Comparison of ENCODE assay signal across 16 cellular contexts in genomic region chr12:93823616-93824410, GRCh38.
DNase-seq lines count a peak whose midpoint lies in the region; ATAC-seq, FAIRE-seq and TF ChIP-seq lines count a peak whose summit lies in the region.
"Had no signal": no experiment of that assay in that cellular context is flagged by ENCODE, and none has a peak within 500 bp of the region (broad histone marks: within the 10 kb centered on the region; RNA-seq: fewer than 3 reads in every experiment).

No MANE protein-coding gene starts in this region.

- DNase-seq in M059J (ENCODE audit: low read depth) (peak; percentile 41), H1 (ENCODE audit: low read depth in 1 of 2, low spot score in 2 of 2) (no peak), GM13976 (ENCODE audit: low spot score) (no peak)
- DNase-seq: activated CD4-positive, alpha-beta T cell treated with anti-CD3 and anti-CD28 coated beads, Interleukin-2, amount 50 U/mL, for 48 hours; C1 segment of cervical spinal cord; colonic mucosa; DMS79 treated with DMSO at 0.1 percent for 48 hours; erythroblast; KG1; NCI-H1436; PC-9 had no signal

- no peak overlapping the region for H3K4ac ChIP-seq in H1 (replicated peaks; ENCODE audit: insufficient read length, low read depth, low read length)

- no peak overlapping the region for H3K23ac ChIP-seq in H1 (ENCODE audit: insufficient read length)

- H3K27me3 ChIP-seq in H1 (replicated peaks in 1 of 4; ENCODE audit: control insufficient read depth in 3 of 4, extremely low read depth in 1 of 4, insufficient read depth in 3 of 4, low read length in 3 of 4) (no peaks in the 10 kb centered on the region; a peak in 1 of 7 replicates), layer of hippocampus (ENCODE audit: control insufficient read depth, insufficient read depth, low read length) (no peaks in the 10 kb centered on the region), skeletal muscle satellite cell (ENCODE audit: control insufficient read depth, insufficient read depth, low read length) (no peaks in the 10 kb centered on the region)
- H3K27me3 ChIP-seq: colonic mucosa had no signal

- no peak overlapping the region for H3K56ac ChIP-seq in H1 (replicated peaks; ENCODE audit: insufficient read length, low read depth, low read length)

- no peaks in the 10 kb centered on the region for H3K79me1 ChIP-seq in H1 (ENCODE audit: low read depth, low read length)

- no peak overlapping the region for H2AFZ ChIP-seq in H1 (ENCODE audit: low read length)
- H2AFZ ChIP-seq: PC-9 had no signal

- POLR2A ChIA-PET in H1 (lab: Charles Lee; ENCODE audit: partially characterized antibody) = interaction anchor here (0.6 kb wide), 2 partner anchors 142 to 791 kb away, joined by 3 to 4 read pairs; no protein-coding TSS in a partner anchor

- TF ChIP-seq POLR2A in H1 (IDR thresholded peaks at IDR 0.05; ENCODE audit: control extremely low read depth in 1 of 2, low read depth in 2 of 2, low read length in 2 of 2) = no peak

- 82% methylated on average over 8 of the region's 8 CpGs; no CpG with 5 or more reads in 1 of the 2 experiments for WGBS in H1 (ENCODE audit: extremely low coverage in 1 of 2, insufficient coverage in 1 of 2, insufficient read length in 1 of 2, insufficient replicate concordance in 2 of 2, low coverage in 1 of 2, low lambda C conversion rate in 2 of 2, missing lambda C conversion rate in 1 of 2), 2 experiments

- CTCF ChIA-PET in H1 (lab: Charles Lee; ENCODE audit: partially characterized antibody) = interaction anchor here (0.6 to 2.3 kb wide), 9 partner anchors 10 to 278 kb away, joined by 3 to 14 read pairs (median 3); no protein-coding TSS in a partner anchor

- no peak overlapping the region for H3K27ac Mint-ChIP-seq in activated T-helper 17 cell treated with anti-CD3 and anti-CD28 coated beads, Interleukin-2, amount 50 U/mL, for 72 hours
- H3K27ac Mint-ChIP-seq: stimulated activated naive CD8-positive, alpha-beta T cell treated with anti-CD3 and anti-CD28 coated beads, Interleukin-15, Interleukin-2, amounts not matched to agents 100 ng/mL and 50 ng/mL, for 24 hours had no signal

- peaks cover 2 to 10% (median 6%) of the 10 kb centered on the region in 4 experiments; a peak in 5 of 7 replicates for H3K4me1 ChIP-seq in H1 (replicated peaks in 1 of 4; ENCODE audit: control insufficient read depth in 3 of 4, insufficient read depth in 4 of 4, low read length in 3 of 4)
- peaks cover 51% of the 10 kb centered on the region for H3K4me1 ChIP-seq in skeletal muscle satellite cell (ENCODE audit: control insufficient read depth, insufficient read depth, low read length)
- H3K4me1 ChIP-seq: colonic mucosa had no signal

- H4K5ac ChIP-seq in H1 (ENCODE audit: insufficient read length, low read depth, low read length) = no peak overlapping the region

- H3K18ac ChIP-seq in H1 (ENCODE audit: extremely low read depth, low read length) = no peak overlapping the region

- peaks cover 10% of the 10 kb centered on the region for H3K4me1 Mint-ChIP-seq in activated T-helper 17 cell treated with anti-CD3 and anti-CD28 coated beads, Interleukin-2, amount 50 U/mL, for 72 hours

- H4K8ac ChIP-seq in H1 (ENCODE audit: extremely low read depth, insufficient read depth, low read length) = no peak overlapping the region

- H3K4me3 Mint-ChIP-seq in activated T-helper 17 cell treated with anti-CD3 and anti-CD28 coated beads, Interleukin-2, amount 50 U/mL, for 72 hours = no peak overlapping the region
- H3K4me3 Mint-ChIP-seq: stimulated activated naive CD8-positive, alpha-beta T cell treated with anti-CD3 and anti-CD28 coated beads, Interleukin-15, Interleukin-2, amounts not matched to agents 100 ng/mL and 50 ng/mL, for 24 hours had no signal

- no peaks in the 10 kb centered on the region for H4K20me1 ChIP-seq in H1 (replicated peaks in 1 of 2; ENCODE audit: control insufficient read depth in 1 of 2, insufficient read depth in 2 of 2, low read length in 2 of 2)

- TF ChIP-seq EP300 in H1 (IDR thresholded peaks at IDR 0.05; ENCODE audit: borderline replicate concordance in 1 of 2, low read depth in 2 of 2, low read length in 2 of 2) = no peak

- H3K14ac ChIP-seq in H1 (ENCODE audit: insufficient read length) = no peak overlapping the region

- H2BK20ac ChIP-seq in H1 (ENCODE audit: low read length) = no peak overlapping the region; the same call in 1 of the 2 replicates

- H3K79me2 ChIP-seq in H1 (ENCODE audit: control insufficient read depth in 1 of 2, insufficient read depth in 2 of 2, low read length in 2 of 2) = no peaks in the 10 kb centered on the region

- H2BK5ac ChIP-seq in H1 (ENCODE audit: low read depth, low read length) = no peak overlapping the region

- H4K91ac ChIP-seq in H1 (replicated peaks; ENCODE audit: insufficient read length, low read length) = no peak overlapping the region

- no peak overlapping the region for H2BK120ac ChIP-seq in H1 (replicated peaks; ENCODE audit: low read depth, low read length)

- H3K27ac ChIP-seq in H1 (ENCODE audit: low read depth, low read length) (no peak overlapping the region), layer of hippocampus (ENCODE audit: low read depth, low read length) (peak overlapping the region; percentile 27)
- H3K27ac ChIP-seq: colonic mucosa, PC-9 had no signal

- TF ChIP-seq RAD21 in H1 (IDR thresholded peaks at IDR 0.05 in 1 of 2, conservative IDR thresholded peaks at IDR 0.05 in 1 of 2; ENCODE audit: low read depth in 2 of 2, low read length in 2 of 2) = no peak

- no peak overlapping the region for H2BK15ac ChIP-seq in H1 (ENCODE audit: low read length)

- no peaks in the 10 kb centered on the region for H3K9me3 ChIP-seq in H1 (ENCODE audit: insufficient read depth in 2 of 2, low read depth in 1 of 2, low read length in 1 of 2)
- H3K9me3 ChIP-seq in skeletal muscle satellite cell (replicated peaks; ENCODE audit: low read length) = no peaks in the 10 kb centered on the region
- H3K9me3 ChIP-seq: colonic mucosa had no signal

- H3K23me2 ChIP-seq in H1 (ENCODE audit: low read depth, low read length) = no peaks in the 10 kb centered on the region

- H3K4me2 ChIP-seq in H1 (ENCODE audit: insufficient read depth in 1 of 2, low read depth in 2 of 2, low read length in 2 of 2) (peak overlapping the region; percentile 32 to 38; a peak in 2 of 4 replicates), skeletal muscle satellite cell (ENCODE audit: low read length) (peak overlapping the region; percentile 60)
- H3K4me2 ChIP-seq: PC-9 had no signal

- ATAC-seq in GM18517 (IDR thresholded peaks at IDR 0.05; ENCODE audit: unreplicated experiment) = no peak
- ATAC-seq in activated T-helper 17 cell treated with anti-CD3 and anti-CD28 coated beads, Interleukin-2, amount 50 U/mL, for 72 hours (replicated peaks) = no peak

- H3K9me3 Mint-ChIP-seq in activated T-helper 17 cell treated with anti-CD3 and anti-CD28 coated beads, Interleukin-2, amount 50 U/mL, for 72 hours = no peaks in the 10 kb centered on the region
- H3K9me3 Mint-ChIP-seq: stimulated activated naive CD8-positive, alpha-beta T cell treated with anti-CD3 and anti-CD28 coated beads, Interleukin-15, Interleukin-2, amounts not matched to agents 100 ng/mL and 50 ng/mL, for 24 hours had no signal

- no peak for TF ChIP-seq CTCF in H1 (IDR thresholded peaks at IDR 0.05; ENCODE audit: control extremely low read depth in 1 of 3, insufficient read depth in 1 of 3, low read depth in 1 of 3, low read length in 3 of 3)
- TF ChIP-seq CTCF in GM13976 (IDR thresholded peaks at IDR 0.05; ENCODE audit: borderline replicate concordance, control extremely low read depth, extremely low read depth, insufficient read depth, missing control alignments) = no peak

- H3K9ac ChIP-seq in H1 (replicated peaks in 1 of 4; ENCODE audit: extremely low read depth in 1 of 4, low read depth in 3 of 4, low read length in 3 of 4) (no peak overlapping the region), skeletal muscle satellite cell (ENCODE audit: low read depth, low read length) (peak overlapping the region; percentile 33)

- peaks cover 5% of the 10 kb centered on the region for H3K36me3 Mint-ChIP-seq in activated T-helper 17 cell treated with anti-CD3 and anti-CD28 coated beads, Interleukin-2, amount 50 U/mL, for 72 hours (ENCODE audit: low read depth)

- no peak overlapping the region for H2AK5ac ChIP-seq in H1 (ENCODE audit: low read depth, low read length)

- H2BK12ac ChIP-seq in H1 (ENCODE audit: low read depth, low read length) = no peak overlapping the region; the same call in 1 of the 2 replicates

- H3K27me3 Mint-ChIP-seq in activated T-helper 17 cell treated with anti-CD3 and anti-CD28 coated beads, Interleukin-2, amount 50 U/mL, for 72 hours = no peaks in the 10 kb centered on the region
- H3K27me3 Mint-ChIP-seq: stimulated activated naive CD8-positive, alpha-beta T cell treated with anti-CD3 and anti-CD28 coated beads, Interleukin-15, Interleukin-2, amounts not matched to agents 100 ng/mL and 50 ng/mL, for 24 hours had no signal

- in situ Hi-C loops in GM13976 (cut with MboI; ENCODE audit: low sequenced_read_pairs, unreplicated experiment) = no loop called here

- FAIRE-seq in H1 (lab: Jason Lieb, UNC) = no peak

- H3K4me3 ChIP-seq in H1 (ENCODE audit: extremely low read depth in 1 of 4, insufficient read depth in 2 of 4, low read depth in 3 of 4, low read length in 4 of 4) (peak overlapping the region in 1 of 4 experiments; percentile 24; a peak in 1 of 8 replicates), skeletal muscle satellite cell (ENCODE audit: low read length) (no peak overlapping the region)
- H3K4me3 ChIP-seq: colonic mucosa, PC-9 had no signal

- no peaks in the 10 kb centered on the region for H3K36me3 ChIP-seq in H1 (ENCODE audit: control insufficient read depth in 2 of 4, insufficient read depth in 4 of 4, low read length in 3 of 4)
- no peaks in the 10 kb centered on the region for H3K36me3 ChIP-seq in skeletal muscle satellite cell (ENCODE audit: insufficient read depth, low read length)
- H3K36me3 ChIP-seq: colonic mucosa had no signal

TF ChIP-seq in H1, 55 proteins besides CTCF, POLR2A, EP300 and RAD21 (continues in another document):
- TF ChIP-seq GABPA (IDR thresholded peaks at IDR 0.05; ENCODE audit: borderline replicate concordance, insufficient read depth, low read length) (no peak), ATF2 (IDR thresholded peaks at IDR 0.05; ENCODE audit: low read length) (no peak), MAX (IDR thresholded peaks at IDR 0.05) (no peak)
